1 cellular context compared by ENCODE assay signal in the genomic region with DNA sequence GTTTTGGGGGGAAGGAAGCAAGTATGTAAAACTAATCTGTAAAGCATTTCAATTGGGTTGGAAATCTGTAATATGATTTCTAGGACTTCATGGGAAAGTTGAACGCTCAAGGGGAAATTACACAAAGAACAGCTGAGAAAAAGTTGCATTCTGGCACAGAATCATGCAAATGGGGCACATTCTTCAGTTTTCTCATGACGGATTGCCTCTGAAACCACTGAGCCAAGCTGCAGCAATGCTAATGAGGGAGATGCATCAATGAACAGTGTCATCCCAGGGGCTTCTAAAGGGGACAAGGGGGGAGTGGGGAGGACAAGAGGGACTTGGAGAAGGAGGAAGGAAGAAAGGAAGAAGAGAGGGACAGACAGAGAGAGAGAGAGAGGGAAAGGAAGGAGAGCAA.
TF ChIP-seq lines count a peak whose summit lies in the region.

No MANE protein-coding gene starts in this region.

TF ChIP-seq in H1, 55 proteins besides CTCF, POLR2A, EP300 and RAD21:
- TF ChIP-seq GTF2F1 (IDR thresholded peaks at IDR 0.05; ENCODE audit: borderline replicate concordance, low read depth, low read length) = no peak
- TF ChIP-seq TBP (IDR thresholded peaks at IDR 0.05; ENCODE audit: low read depth, low read length) = no peak
- no peak for TF ChIP-seq SP2 (IDR thresholded peaks at IDR 0.05; ENCODE audit: low read length)
- TF ChIP-seq NRF1 (IDR thresholded peaks at IDR 0.05; ENCODE audit: low read depth, low read length) = no peak
- no peak for TF ChIP-seq ASH2L (IDR thresholded peaks at IDR 0.05; ENCODE audit: low read length)
- no peak for TF ChIP-seq TCF12 (IDR thresholded peaks at IDR 0.05; ENCODE audit: low read depth, low read length)
- TF ChIP-seq, protein P1, sequence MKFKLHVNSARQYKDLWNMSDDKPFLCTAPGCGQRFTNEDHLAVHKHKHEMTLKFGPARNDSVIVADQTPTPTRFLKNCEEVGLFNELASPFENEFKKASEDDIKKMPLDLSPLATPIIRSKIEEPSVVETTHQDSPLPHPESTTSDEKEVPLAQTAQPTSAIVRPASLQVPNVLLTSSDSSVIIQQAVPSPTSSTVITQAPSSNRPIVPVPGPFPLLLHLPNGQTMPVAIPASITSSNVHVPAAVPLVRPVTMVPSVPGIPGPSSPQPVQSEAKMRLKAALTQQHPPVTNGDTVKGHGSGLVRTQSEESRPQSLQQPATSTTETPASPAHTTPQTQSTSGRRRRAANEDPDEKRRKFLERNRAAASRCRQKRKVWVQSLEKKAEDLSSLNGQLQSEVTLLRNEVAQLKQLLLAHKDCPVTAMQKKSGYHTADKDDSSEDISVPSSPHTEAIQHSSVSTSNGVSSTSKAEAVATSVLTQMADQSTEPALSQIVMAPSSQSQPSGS (IDR thresholded peaks at IDR 0.05; ENCODE audit: low read length) = no peak
- TF ChIP-seq SUZ12 (IDR thresholded peaks at IDR 0.05; ENCODE audit: low read length) = no peak
- no peak for TF ChIP-seq FOSL1 (IDR thresholded peaks at IDR 0.05; ENCODE audit: insufficient read depth, low read depth, low read length)
- TF ChIP-seq TAF1 (IDR thresholded peaks at IDR 0.05; ENCODE audit: low read depth, low read length) = no peak
